In the genomic region with DNA sequence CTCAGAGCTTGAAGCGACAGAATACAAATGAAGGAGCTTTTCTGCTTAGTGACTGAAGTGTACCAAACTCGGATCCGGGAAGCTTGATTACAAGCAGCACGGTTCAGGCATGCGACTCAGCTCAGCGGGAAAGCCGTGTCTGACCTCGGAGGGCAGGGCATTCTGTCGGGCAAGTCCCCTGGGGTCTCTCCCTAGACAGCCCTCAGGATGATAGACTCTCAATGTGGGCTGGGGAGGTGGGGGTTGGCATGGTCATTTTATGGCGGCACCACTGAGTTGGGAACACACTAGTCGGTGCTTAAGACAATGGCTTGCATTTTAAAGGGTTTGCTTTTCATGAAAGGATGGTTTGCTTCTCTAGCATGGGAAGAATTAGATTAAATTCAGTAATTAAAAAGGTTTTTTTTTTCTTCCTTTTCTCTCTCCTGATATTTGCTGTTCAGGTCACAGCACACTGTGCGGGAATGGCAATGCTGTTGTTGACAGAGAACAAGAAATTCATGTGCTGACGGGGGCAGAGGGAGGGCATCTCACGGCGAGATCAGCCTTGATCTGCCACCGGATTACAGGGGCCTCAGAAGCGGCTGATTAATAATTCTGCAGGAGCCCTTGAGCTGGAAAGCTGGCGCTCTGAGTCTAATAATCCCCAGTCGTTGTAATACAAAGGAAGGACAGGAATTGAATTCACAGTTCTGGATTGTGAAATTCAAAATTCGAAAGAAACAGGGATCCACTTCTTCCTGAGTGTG, we compare ENCODE assay signal across 12 cellular contexts.
DNase-seq lines count a peak whose midpoint lies in the region; ATAC-seq, FAIRE-seq and TF ChIP-seq lines count a peak whose summit lies in the region.
"Had no signal": no experiment of that assay in that cellular context is flagged by ENCODE, and none has a peak within 500 bp of the region (broad histone marks: within the 10 kb centered on the region; RNA-seq: fewer than 3 reads in every experiment).

No MANE protein-coding gene starts in this region.

- intact Hi-C loops in spleen (cut with DNase I; ENCODE audit: low total_unique reads): no loop called here

- H3K27me3 ChIP-seq in GM23248 (replicated peaks; ENCODE audit: insufficient read depth) (no peaks in the 10 kb centered on the region), astrocyte (ENCODE audit: insufficient read depth, low read length) (peaks cover 4% of the 10 kb centered on the region), spleen (replicated peaks in 1 of 7) (no peaks in the 10 kb centered on the region)
- H3K27me3 ChIP-seq: colonic mucosa had no signal

- no peaks in the 10 kb centered on the region for H3K27me3 Mint-ChIP-seq in astrocyte (ENCODE audit: low read depth, unreplicated experiment)

- no peaks in the 10 kb centered on the region for H3K9me3 Mint-ChIP-seq in astrocyte (ENCODE audit: unreplicated experiment)

- H4K20me1 ChIP-seq in GM23248 (ENCODE audit: insufficient read depth) (no peaks in the 10 kb centered on the region), astrocyte (ENCODE audit: insufficient read depth, low read length) (peaks cover 2% of the 10 kb centered on the region)

- no peaks in the 10 kb centered on the region for H3K4me1 Mint-ChIP-seq in astrocyte (ENCODE audit: low read depth, unreplicated experiment)

- no peak for ATAC-seq in GM19467 (IDR thresholded peaks at IDR 0.05; ENCODE audit: unreplicated experiment)

- 28 to 30% methylated on average over 20 of the region's 20 CpGs for WGBS in GM23248 (ENCODE audit: low coverage in 1 of 2, low lambda C conversion rate in 2 of 2, missing lambda C conversion rate in 2 of 2), 2 experiments
- WGBS in spleen, 5 donors: 62 to 87% (median 77%) methylated on average over 20 of the region's 20 CpGs

- H3K9ac ChIP-seq in GM23248 (peak overlapping the region; percentile 26; the same call in 1 of the 2 replicates), astrocyte (ENCODE audit: low read length) (no peak overlapping the region)

- peaks cover 47% of the 10 kb centered on the region for H3K36me3 Mint-ChIP-seq in astrocyte (ENCODE audit: low read depth, unreplicated experiment)

- DNase-seq in GM23248 (peak; percentile 53), astrocyte (ENCODE audit: low read depth) (no peak), left kidney (ENCODE audit: low read depth, low spot score) (peak; percentile 63), spleen (no peak), NCI-H2081 treated with DMSO at 0.1 percent for 48 hours (lab: John Stamatoyannopoulos, UW) (no peak), dedifferentiated amniotic fluid mesenchymal stem cell (ENCODE audit: extremely low spot score) (no peak)
- DNase-seq in effector CD4-positive, alpha-beta T cell: no peak
- DNase-seq: activated CD4-positive, alpha-beta T cell treated with anti-CD3 and anti-CD28 coated beads for 48 hours; colonic mucosa; PC-9 had no signal

- H3K9me3 ChIP-seq in GM23248 (ENCODE audit: low read depth): no peaks in the 10 kb centered on the region
- H3K9me3 ChIP-seq in astrocyte (ENCODE audit: insufficient read depth, low read depth, low read length): no peaks in the 10 kb centered on the region
- no peaks in the 10 kb centered on the region for H3K9me3 ChIP-seq in spleen
- H3K9me3 ChIP-seq: colonic mucosa had no signal

- TF ChIP-seq POLR2A in spleen (IDR thresholded peaks at IDR 0.05): no peak

- in situ Hi-C loops in GM23248 (cut with MboI): no loop called here

- H3K4me3 ChIP-seq in GM23248 (no peak overlapping the region), astrocyte (ENCODE audit: insufficient read depth, low read depth, low read length) (no peak overlapping the region), spleen (no peak overlapping the region)
- H3K4me3 ChIP-seq: colonic mucosa, PC-9 had no signal

- H3K36me3 ChIP-seq in GM23248 (ENCODE audit: low read depth) (peaks cover 39% of the 10 kb centered on the region), astrocyte (ENCODE audit: insufficient read depth, low read length) (peaks cover 5% of the 10 kb centered on the region), spleen (peaks cover 4 to 100% (median 37%) of the 10 kb centered on the region in 6 donors)
- H3K36me3 ChIP-seq: colonic mucosa had no signal

- H2AFZ ChIP-seq in GM23248 (0 out of 2 replicates have a peak overlapping the region, but pooled peaks have one; percentile 29), astrocyte (ENCODE audit: low read depth, low read length) (peak overlapping the region; percentile 48)
- H2AFZ ChIP-seq: PC-9 had no signal

- no peak overlapping the region for H3K4me3 Mint-ChIP-seq in astrocyte (ENCODE audit: unreplicated experiment)

- TF ChIP-seq CTCF in astrocyte (IDR thresholded peaks at IDR 0.05; ENCODE audit: insufficient read depth, low read depth, low read length) (no peak), spleen (IDR thresholded peaks at IDR 0.05 in 8 of 11, conservative IDR thresholded peaks at IDR 0.05 in 3 of 11) (no peak)

- H3K27ac ChIP-seq in GM23248: no peak overlapping the region
- H3K27ac ChIP-seq in astrocyte (ENCODE audit: low read depth, low read length): no peak overlapping the region
- peak overlapping the region in 7 of 8 donors; percentile 9 to 65 (median 49) for H3K27ac ChIP-seq in spleen
- H3K27ac ChIP-seq: colonic mucosa, PC-9 had no signal

- H3K79me2 ChIP-seq in GM23248 (ENCODE audit: insufficient read depth) (0 out of 2 replicates have a peak, but pooled peaks cover 9% of the 10 kb centered on the region), astrocyte (ENCODE audit: insufficient read depth, low read length) (no peaks in the 10 kb centered on the region)

- peak overlapping the region; percentile 40 for H3K4me2 ChIP-seq in GM23248 (ENCODE audit: unreplicated experiment)
- H3K4me2 ChIP-seq in astrocyte (ENCODE audit: low read length): peak overlapping the region; percentile 64
- H3K4me2 ChIP-seq: PC-9 had no signal

- peaks cover 26% of the 10 kb centered on the region for H3F3A ChIP-seq in GM23248 (ENCODE audit: insufficient read depth)

- peaks cover 27% of the 10 kb centered on the region for H3K4me1 ChIP-seq in GM23248 (ENCODE audit: insufficient read depth)
- H3K4me1 ChIP-seq in astrocyte (ENCODE audit: insufficient read depth, low read length): peaks cover 20% of the 10 kb centered on the region
- peaks cover 5 to 75% (median 37%) of the 10 kb centered on the region in 6 donors for H3K4me1 ChIP-seq in spleen

- no peaks in the 10 kb centered on the region for H3K9me2 ChIP-seq in GM23248 (ENCODE audit: insufficient read depth)

- H3K27ac Mint-ChIP-seq in astrocyte (ENCODE audit: unreplicated experiment): no peak overlapping the region

- no peak for FAIRE-seq in astrocyte (lab: Jason Lieb, UNC)
- FAIRE-seq: G401.6 had no signal

Comparison
In these comparisons a context has a peak if more than half of its experiments do, and no peak if none do; other contexts are left out.
1. DNase-seq: peak in GM23248 (single experiment) and left kidney (single experiment); none in astrocyte (single experiment), spleen (single experiment), NCI-H2081 treated with DMSO at 0.1 percent for 48 hours (single experiment), effector CD4-positive, alpha-beta T cell (single experiment) and dedifferentiated amniotic fluid mesenchymal stem cell (single experiment).
2. H3K27ac ChIP-seq: peak in spleen (7 of 8); none in GM23248 (single experiment) and astrocyte (single experiment).